In the genomic region with DNA sequence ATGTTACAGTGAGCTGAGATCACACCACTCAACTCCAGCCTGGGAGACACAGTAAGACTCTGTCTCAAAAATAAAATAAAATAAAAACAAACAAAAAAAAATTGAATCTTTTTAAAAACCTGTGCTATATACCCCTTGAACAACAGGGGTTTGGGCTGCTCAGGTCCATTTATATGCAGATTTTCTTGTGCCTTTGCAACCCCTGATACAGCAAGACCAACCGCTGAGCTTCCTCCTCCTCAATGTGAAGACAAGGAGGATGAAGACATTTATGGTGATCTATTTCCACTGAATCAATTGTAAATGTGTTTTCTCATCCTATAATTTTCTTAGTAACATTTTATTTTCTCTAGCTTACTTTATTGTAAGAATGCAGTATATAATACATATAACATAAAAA, we compare ENCODE assay signal across 27 cellular contexts.
"Had no signal": no experiment of that assay in that cellular context is flagged by ENCODE, and none has a peak within 500 bp of the region (broad histone marks: within the 10 kb centered on the region; RNA-seq: fewer than 3 reads in every experiment).

No MANE protein-coding gene starts in this region.

- H3K4me3 Mint-ChIP-seq: activated CD4-positive, alpha-beta memory T cell treated with anti-CD3 and anti-CD28 coated beads, Interleukin-2, amount 10 ng/mL, durations not matched to agents 7 days and 5 days; activated CD4-positive, alpha-beta T cell treated with anti-CD3 and anti-CD28 coated beads, Interleukin-2, amount 10 ng/mL, durations not matched to agents 7 days and 5 days; activated naive CD4-positive, alpha-beta T cell treated with anti-CD3 and anti-CD28 coated beads, Interleukin-2, amount 10 ng/mL, durations not matched to agents 7 days and 5 days; activated naive CD8-positive, alpha-beta T cell treated with anti-CD3 and anti-CD28 coated beads, Interleukin-2, amount 10 ng/mL, durations not matched to agents 7 days and 5 days; activated T-cell treated with anti-CD3 and anti-CD28 coated beads, Interleukin-2, amount 50 U/mL, for 24 hours; activated T-cell treated with anti-CD3 and anti-CD28 coated beads, Interleukin-2, amount 50 U/mL, for 72 hours; brain had no signal

- H3K27ac ChIP-seq: ascending aorta, breast epithelium, cardiac muscle cell, colonic mucosa, epithelial cell of prostate, esophagus squamous epithelium, gastroesophageal sphincter had no signal

- H3K27ac Mint-ChIP-seq: activated CD4-positive, alpha-beta memory T cell treated with anti-CD3 and anti-CD28 coated beads, Interleukin-2, amount 10 ng/mL, durations not matched to agents 7 days and 5 days; activated CD4-positive, alpha-beta T cell treated with anti-CD3 and anti-CD28 coated beads, Interleukin-2, amount 10 ng/mL, durations not matched to agents 7 days and 5 days; activated naive CD4-positive, alpha-beta T cell treated with anti-CD3 and anti-CD28 coated beads, Interleukin-2, amount 10 ng/mL, durations not matched to agents 7 days and 5 days; activated naive CD4-positive, alpha-beta T cell treated with anti-CD3 and anti-CD28 coated beads, Interleukin-2, amount 50 U/mL, for 72 hours; activated naive CD8-positive, alpha-beta T cell treated with anti-CD3 and anti-CD28 coated beads, Interleukin-2, amount 10 ng/mL, durations not matched to agents 7 days and 5 days; activated T-cell treated with anti-CD3 and anti-CD28 coated beads, Interleukin-2, amount 50 U/mL, for 24 hours; activated T-cell treated with anti-CD3 and anti-CD28 coated beads, Interleukin-2, amount 50 U/mL, for 72 hours; brain had no signal

- H3K27me3 ChIP-seq: ascending aorta, breast epithelium, cardiac muscle cell, colonic mucosa, esophagus squamous epithelium, gastroesophageal sphincter had no signal

- H3K9me3 ChIP-seq: ascending aorta, breast epithelium, colonic mucosa, esophagus squamous epithelium, gastroesophageal sphincter had no signal

- H3K4me3 ChIP-seq: ascending aorta, breast epithelium, cardiac muscle cell, colonic mucosa, esophagus squamous epithelium, gastroesophageal sphincter had no signal

- H3K36me3 Mint-ChIP-seq: activated naive CD4-positive, alpha-beta T cell treated with anti-CD3 and anti-CD28 coated beads, Interleukin-2, amount 10 ng/mL, durations not matched to agents 7 days and 5 days; activated naive CD4-positive, alpha-beta T cell treated with anti-CD3 and anti-CD28 coated beads, Interleukin-2, amount 50 U/mL, for 72 hours; activated naive CD8-positive, alpha-beta T cell treated with anti-CD3 and anti-CD28 coated beads, Interleukin-2, amount 10 ng/mL, durations not matched to agents 7 days and 5 days; brain had no signal

- H3K27me3 Mint-ChIP-seq: activated CD4-positive, alpha-beta memory T cell treated with anti-CD3 and anti-CD28 coated beads, Interleukin-2, amount 10 ng/mL, durations not matched to agents 7 days and 5 days; activated CD4-positive, alpha-beta T cell treated with anti-CD3 and anti-CD28 coated beads, Interleukin-2, amount 10 ng/mL, durations not matched to agents 7 days and 5 days; activated naive CD4-positive, alpha-beta T cell treated with anti-CD3 and anti-CD28 coated beads, Interleukin-2, amount 10 ng/mL, durations not matched to agents 7 days and 5 days; activated naive CD8-positive, alpha-beta T cell treated with anti-CD3 and anti-CD28 coated beads, Interleukin-2, amount 10 ng/mL, durations not matched to agents 7 days and 5 days; activated T-cell treated with anti-CD3 and anti-CD28 coated beads, Interleukin-2, amount 50 U/mL, for 24 hours; brain had no signal

- H3K9me3 Mint-ChIP-seq: activated CD4-positive, alpha-beta memory T cell treated with anti-CD3 and anti-CD28 coated beads, Interleukin-2, amount 10 ng/mL, durations not matched to agents 7 days and 5 days; activated CD4-positive, alpha-beta T cell treated with anti-CD3 and anti-CD28 coated beads, Interleukin-2, amount 10 ng/mL, durations not matched to agents 7 days and 5 days; activated naive CD4-positive, alpha-beta T cell treated with anti-CD3 and anti-CD28 coated beads, Interleukin-2, amount 10 ng/mL, durations not matched to agents 7 days and 5 days; activated naive CD8-positive, alpha-beta T cell treated with anti-CD3 and anti-CD28 coated beads, Interleukin-2, amount 10 ng/mL, durations not matched to agents 7 days and 5 days; brain had no signal

- H3K36me3 ChIP-seq: ascending aorta, breast epithelium, cardiac muscle cell, colonic mucosa, esophagus squamous epithelium, gastroesophageal sphincter had no signal

- ATAC-seq: activated naive CD4-positive, alpha-beta T cell treated with anti-CD3 and anti-CD28 coated beads, Interleukin-2, amount 50 U/mL, for 72 hours; activated T-cell treated with anti-CD3 and anti-CD28 coated beads, Interleukin-2, amount 50 U/mL, for 72 hours; gastroesophageal sphincter had no signal

- DNase-seq: activated CD4-positive, alpha-beta memory T cell treated with anti-CD3 and anti-CD28 coated beads, Interleukin-2, amount 10 ng/mL, durations not matched to agents 7 days and 5 days; activated CD4-positive, alpha-beta T cell treated with anti-CD3 and anti-CD28 coated beads for 1 hour; activated CD4-positive, alpha-beta T cell treated with anti-CD3 and anti-CD28 coated beads for 4 hours; activated CD4-positive, alpha-beta T cell treated with anti-CD3 and anti-CD28 coated beads, Interleukin-2, amount 10 ng/mL, durations not matched to agents 7 days and 5 days; activated CD4-positive, alpha-beta T cell treated with anti-CD3 and anti-CD28 coated beads, Interleukin-2, amount 50 U/mL, for 4 hours; activated CD8-positive, alpha-beta memory T cell treated with anti-CD3 and anti-CD28 coated beads, Interleukin-2, amount 50 U/mL, for 48 hours; activated gamma-delta T cell; activated naive CD4-positive, alpha-beta T cell; activated naive CD4-positive, alpha-beta T cell treated with anti-CD3 and anti-CD28 coated beads, Interleukin-2, amount 10 ng/mL, durations not matched to agents 7 days and 5 days; activated naive CD8-positive, alpha-beta T cell treated with anti-CD3 and anti-CD28 coated beads, Interleukin-2, amount 10 ng/mL, durations not matched to agents 7 days and 5 days; activated T-cell treated with anti-CD3 and anti-CD28 coated beads for 4 hours; activated T-cell treated with anti-CD3 and anti-CD28 coated beads, Interleukin-2, amount 50 U/mL, for 24 hours; activated T-cell treated with anti-CD3 and anti-CD28 coated beads, Interleukin-2, amount 50 U/mL, for 72 hours; central memory CD4-positive, alpha-beta T cell; cerebellar nuclear complex; colonic mucosa; effector CD8-positive, alpha-beta T cell; esophagus squamous epithelium; foreskin melanocyte; T-helper 2 cell had no signal

- H3K4me1 Mint-ChIP-seq: activated CD4-positive, alpha-beta memory T cell treated with anti-CD3 and anti-CD28 coated beads, Interleukin-2, amount 10 ng/mL, durations not matched to agents 7 days and 5 days; activated CD4-positive, alpha-beta T cell treated with anti-CD3 and anti-CD28 coated beads, Interleukin-2, amount 10 ng/mL, durations not matched to agents 7 days and 5 days; activated naive CD4-positive, alpha-beta T cell treated with anti-CD3 and anti-CD28 coated beads, Interleukin-2, amount 10 ng/mL, durations not matched to agents 7 days and 5 days; activated naive CD8-positive, alpha-beta T cell treated with anti-CD3 and anti-CD28 coated beads, Interleukin-2, amount 10 ng/mL, durations not matched to agents 7 days and 5 days; brain had no signal

- H3K4me1 ChIP-seq: ascending aorta, breast epithelium, colonic mucosa, esophagus squamous epithelium, gastroesophageal sphincter had no signal
